8 cellular contexts compared by ENCODE assay signal in the genomic region with DNA sequence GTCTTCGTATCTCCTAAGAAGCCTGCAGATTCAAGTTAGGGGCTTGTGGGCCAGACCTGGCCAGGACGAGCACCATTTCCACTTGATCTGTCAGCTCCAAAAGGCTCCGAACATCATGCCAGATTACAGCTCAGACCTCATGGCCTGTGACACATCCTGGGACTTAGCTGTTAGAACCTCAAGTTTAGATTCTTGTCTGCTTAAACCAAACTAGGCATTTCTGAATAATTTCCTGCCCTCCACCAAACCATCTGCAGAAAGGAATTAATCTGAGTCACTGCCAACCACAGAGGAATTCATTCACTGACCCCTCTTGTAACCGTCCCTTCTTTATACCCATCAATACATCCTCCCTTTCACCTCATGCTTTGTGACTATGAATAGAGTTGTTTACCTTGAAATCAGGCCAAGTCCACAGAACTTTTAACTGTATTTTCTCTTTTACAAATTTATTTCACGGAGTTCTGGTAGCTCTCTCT.
A peak's percentile ranks its signal among the peaks of the same experiment; 100 is the strongest.
DNase-seq lines count a peak whose midpoint lies in the region; ATAC-seq and TF ChIP-seq lines count a peak whose summit lies in the region.

No MANE protein-coding gene starts in this region.

- TF ChIP-seq CTCF in fibroblast of lung (conservative IDR thresholded peaks at IDR 0.05 in 1 of 2, IDR thresholded peaks at IDR 0.05 in 1 of 2; ENCODE audit: low read depth in 1 of 2, low read length in 2 of 2) = no peak
- TF ChIP-seq CTCF in stomach (IDR thresholded peaks at IDR 0.05) = no peak

- H3K36me3 ChIP-seq in SJCRH30 = no peaks in the 10 kb centered on the region
- H3K36me3 ChIP-seq in fibroblast of lung (ENCODE audit: control insufficient read depth, insufficient read depth, low read length) = no peaks in the 10 kb centered on the region
- H3K36me3 ChIP-seq in stomach = no peaks in the 10 kb centered on the region

- TF ChIP-seq POLR2A in stomach (IDR thresholded peaks at IDR 0.05) = no peak

- H3K9me3 ChIP-seq in SJCRH30 (replicated peaks) (no peaks in the 10 kb centered on the region), fibroblast of lung (ENCODE audit: control insufficient read depth, insufficient read depth, low read depth, low read length) (no peaks in the 10 kb centered on the region), stomach (no peaks in the 10 kb centered on the region)

- no peak overlapping the region for H2AFZ ChIP-seq in fibroblast of lung (ENCODE audit: low read length)

- ATAC-seq in activated T-cell treated with anti-CD3 and anti-CD28 coated beads, Interleukin-2, amount 50 U/mL, for 4 hours = peak; percentile 79
- ATAC-seq in HG02798 (IDR thresholded peaks at IDR 0.05; ENCODE audit: poor library complexity, unreplicated experiment) (no peak), HG02938 (IDR thresholded peaks at IDR 0.05; ENCODE audit: unreplicated experiment) (no peak)

- peak overlapping the region; percentile 11 for H3K4me3 ChIP-seq in SJCRH30
- peak overlapping the region; percentile 35 to 38 (median 36) for H3K4me3 ChIP-seq in fibroblast of lung (replicated peaks in 1 of 4; ENCODE audit: control extremely low read depth in 1 of 4, insufficient read depth in 1 of 4, low read depth in 3 of 4, low read length in 4 of 4)
- H3K4me3 ChIP-seq in stomach = no peak overlapping the region

- no peaks in the 10 kb centered on the region for H4K20me1 ChIP-seq in fibroblast of lung (ENCODE audit: control insufficient read depth, extremely low read depth, insufficient read depth, low read length)

- WGBS in stomach, 5 donors = 47 to 63% (median 60%) methylated on average over 5 of the region's 5 CpGs

- no peaks in the 10 kb centered on the region for H3K27me3 Mint-ChIP-seq in activated T-cell treated with anti-CD3 and anti-CD28 coated beads, Interleukin-2, amount 50 U/mL, for 4 hours (ENCODE audit: low read depth)

- no peaks in the 10 kb centered on the region for H3K9me3 Mint-ChIP-seq in activated T-cell treated with anti-CD3 and anti-CD28 coated beads, Interleukin-2, amount 50 U/mL, for 4 hours

- peak overlapping the region; percentile 71 for H3K9ac ChIP-seq in fibroblast of lung (ENCODE audit: insufficient read depth, low read length)

- peaks cover 12% of the 10 kb centered on the region for H3K36me3 Mint-ChIP-seq in activated T-cell treated with anti-CD3 and anti-CD28 coated beads, Interleukin-2, amount 50 U/mL, for 4 hours (ENCODE audit: insufficient read depth)

- TF ChIP-seq EP300 in stomach (IDR thresholded peaks at IDR 0.05) = no peak

- no peaks in the 10 kb centered on the region for H3K79me2 ChIP-seq in fibroblast of lung (ENCODE audit: control insufficient read depth, insufficient read depth, low read length)

- intact Hi-C loops in stomach (cut with DNase I; ENCODE audit: low total_unique reads) = no loop called here

- no peaks in the 10 kb centered on the region for H3K27me3 ChIP-seq in SJCRH30
- H3K27me3 ChIP-seq in fibroblast of lung (ENCODE audit: control insufficient read depth, insufficient read depth, low read length) = no peaks in the 10 kb centered on the region
- H3K27me3 ChIP-seq in stomach = no peaks in the 10 kb centered on the region

- no peak for DNase-seq in activated T-cell treated with anti-CD3 and anti-CD28 coated beads, Interleukin-2, amount 50 U/mL, for 4 hours
- DNase-seq in activated T-cell treated with anti-CD3 and anti-CD28 coated beads for 4 hours (no peak), SJCRH30 (peak; percentile 68 to 76), fibroblast of lung (ENCODE audit: low read depth in 2 of 2) (peak; percentile 96 to 99), stomach (no peak), caudate nucleus (lab: John Stamatoyannopoulos, UW) (no peak)

- H3K4me1 Mint-ChIP-seq in activated T-cell treated with anti-CD3 and anti-CD28 coated beads, Interleukin-2, amount 50 U/mL, for 4 hours (ENCODE audit: low read depth) = peaks cover 4% of the 10 kb centered on the region

- peak overlapping the region; percentile 95 for H3K4me2 ChIP-seq in fibroblast of lung (ENCODE audit: extremely low read depth, insufficient read depth, low read length)

- H3K4me3 Mint-ChIP-seq in activated T-cell treated with anti-CD3 and anti-CD28 coated beads, Interleukin-2, amount 50 U/mL, for 4 hours = no peak overlapping the region

- H3K4me1 ChIP-seq in SJCRH30 (peaks cover 19% of the 10 kb centered on the region), fibroblast of lung (ENCODE audit: control insufficient read depth, extremely low read depth, insufficient read depth, low read length) (peaks cover 33% of the 10 kb centered on the region), stomach (peaks cover 5 to 32% (median 20%) of the 10 kb centered on the region in 4 donors)

- H3K27ac ChIP-seq in SJCRH30 (peak overlapping the region; percentile 79), fibroblast of lung (ENCODE audit: insufficient read depth, low read length) (peak overlapping the region; percentile 97), stomach (peak overlapping the region in 4 of 5 donors; percentile 5 to 69 (median 50)), caudate nucleus (ENCODE audit: low read depth, low read length) (no peak overlapping the region)

Comparison
In these comparisons a context has a peak if more than half of its experiments do, and no peak if none do; other contexts are left out.
1. ATAC-seq: peak in activated T-cell treated with anti-CD3 and anti-CD28 coated beads, Interleukin-2, amount 50 U/mL, for 4 hours (2 of 2); none in HG02798 (single experiment) and HG02938 (single experiment).
2. DNase-seq: peak in SJCRH30 (2 of 2) and fibroblast of lung (2 of 2); none in activated T-cell treated with anti-CD3 and anti-CD28 coated beads, Interleukin-2, amount 50 U/mL, for 4 hours (single experiment), activated T-cell treated with anti-CD3 and anti-CD28 coated beads for 4 hours (single experiment), stomach (single experiment) and caudate nucleus (0 of 61).
3. H3K4me3 ChIP-seq: peak in SJCRH30 (single experiment) and fibroblast of lung (4 of 4); none in stomach (0 of 4).